1 cellular context compared by ENCODE assay signal in the genomic region with DNA sequence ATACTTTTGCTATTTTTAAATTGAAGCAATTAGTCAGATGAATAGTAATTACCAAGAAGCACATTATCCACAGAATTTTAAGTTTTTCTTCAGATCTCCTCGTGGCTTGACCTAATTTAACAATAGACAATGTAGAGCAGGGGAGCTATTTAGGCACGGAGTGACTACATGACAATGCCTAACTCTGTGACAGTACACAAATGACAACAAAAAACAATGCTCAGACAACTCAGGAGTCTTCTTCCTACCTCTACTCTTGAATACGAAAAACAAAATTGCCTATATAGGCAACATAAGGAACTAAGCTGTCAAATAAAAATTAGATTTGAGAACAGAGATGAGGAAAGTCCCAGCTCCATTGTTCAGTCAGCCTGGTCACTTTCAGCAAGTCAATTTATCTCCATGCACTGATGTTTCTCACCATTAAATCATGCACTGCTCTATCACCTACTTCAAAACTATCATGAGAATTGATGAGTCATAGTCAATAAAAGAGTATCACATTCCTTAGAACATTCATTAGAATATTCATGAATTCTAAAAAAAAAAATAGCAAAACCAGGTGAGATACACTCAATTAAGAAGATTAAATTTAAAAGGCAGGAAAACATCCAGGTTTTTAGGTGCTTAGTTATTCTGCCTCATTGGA. TPM values are rescaled to one million over a fixed set of nuclear protein-coding genes. Genes with fewer than 3 reads are reported as not detected.
"Had no signal": no experiment of that assay in that cellular context is flagged by ENCODE, and none has a peak within 500 bp of the region (broad histone marks: within the 10 kb centered on the region; RNA-seq: fewer than 3 reads in every experiment).

No MANE protein-coding gene starts in this region.

RNA-seq across cellular contexts. Expression of a gene that starts 38.7 kb away (rescaled TPM):
- total RNA-seq: sciatic nerve had no signal
